26 cellular contexts compared by ENCODE assay signal in genomic region chr4:120731561-120731960, GRCh38.
DNase-seq lines count a peak whose midpoint lies in the region; ATAC-seq and TF ChIP-seq lines count a peak whose summit lies in the region.
"Had no signal": no experiment of that assay in that cellular context is flagged by ENCODE, and none has a peak within 500 bp of the region (broad histone marks: within the 10 kb centered on the region; RNA-seq: fewer than 3 reads in every experiment).

No MANE protein-coding gene starts in this region.

- DNase-seq in 8988T: peak; percentile 7
- DNase-seq in GM04503 (ENCODE audit: low read depth): peak; percentile 38
- DNase-seq in astrocyte of the hippocampus (ENCODE audit: low read depth, low spot score): peak; percentile 64
- peak; percentile 25 for DNase-seq in kidney epithelial cell (ENCODE audit: low read depth)
- DNase-seq in activated naive CD4-positive, alpha-beta T cell treated with anti-CD3 and anti-CD28 coated beads, Interleukin-2, amount 50 U/mL, for 72 hours (ENCODE audit: low spot score in 2 of 2): no peak
- DNase-seq in NCI-H2107 treated with DMSO at 0.1 percent for 48 hours (lab: John Stamatoyannopoulos, UW; ENCODE audit: unreplicated experiment): no peak
- DNase-seq: activated CD8-positive, alpha-beta T cell treated with anti-CD3 and anti-CD28 coated beads, Interleukin-2, amount 10 ng/mL, durations not matched to agents 7 days and 5 days; activated naive CD8-positive, alpha-beta T cell treated with anti-CD3 and anti-CD28 coated beads for 36 hours; activated T-cell treated with anti-CD3 and anti-CD28 coated beads, Interleukin-2, amount 50 U/mL, for 48 hours; brain microvascular endothelial cell; CD4-positive, alpha-beta T cell; DMS79; esophagus squamous epithelium; H9; kidney; MV-4-11; NCI-H1930; NCI-H526; SJCRH30; stimulated activated CD4-positive, alpha-beta T cell treated with anti-CD3 and anti-CD28 coated beads, Interleukin-12 subunit alpha, Interleukin-12 subunit beta, amount 100 ng/mL, for 4 hours; T-helper 17 cell had no signal

- no peak overlapping the region for H3K4me3 ChIP-seq in kidney epithelial cell (ENCODE audit: low read depth, low read length)
- H3K4me3 ChIP-seq: esophagus squamous epithelium, hepatocyte, SJCRH30, thoracic aorta had no signal

- TF ChIP-seq CTCF in kidney epithelial cell (IDR thresholded peaks at IDR 0.05; ENCODE audit: insufficient read depth, low read length, poor library complexity, severe bottlenecking): no peak

- H3K27ac Mint-ChIP-seq in activated naive CD4-positive, alpha-beta T cell treated with anti-CD3 and anti-CD28 coated beads, Interleukin-2, amount 50 U/mL, for 72 hours: no peak overlapping the region
- H3K27ac Mint-ChIP-seq: activated CD8-positive, alpha-beta T cell treated with anti-CD3 and anti-CD28 coated beads, Interleukin-2, amount 10 ng/mL, durations not matched to agents 7 days and 5 days; activated naive CD8-positive, alpha-beta T cell treated with anti-CD3 and anti-CD28 coated beads for 36 hours; CD4-positive, alpha-beta T cell; T-helper 17 cell had no signal

- no peaks in the 10 kb centered on the region for H3K36me3 ChIP-seq in kidney epithelial cell (ENCODE audit: control insufficient read depth, insufficient read depth, low read length)
- H3K36me3 ChIP-seq: brain microvascular endothelial cell, esophagus squamous epithelium, SJCRH30, thoracic aorta had no signal

- no peaks in the 10 kb centered on the region for H3K9me3 Mint-ChIP-seq in activated naive CD4-positive, alpha-beta T cell treated with anti-CD3 and anti-CD28 coated beads, Interleukin-2, amount 50 U/mL, for 72 hours
- H3K9me3 Mint-ChIP-seq: activated naive CD8-positive, alpha-beta T cell treated with anti-CD3 and anti-CD28 coated beads for 36 hours; CD4-positive, alpha-beta T cell; H9; neural crest cell had no signal

- no peak for ATAC-seq in activated naive CD4-positive, alpha-beta T cell treated with anti-CD3 and anti-CD28 coated beads, Interleukin-2, amount 50 U/mL, for 72 hours
- ATAC-seq in GM18520 (IDR thresholded peaks at IDR 0.05; ENCODE audit: unreplicated experiment) (no peak), GM19395 (IDR thresholded peaks at IDR 0.05; ENCODE audit: unreplicated experiment) (no peak)
- ATAC-seq: activated CD8-positive, alpha-beta T cell treated with anti-CD3 and anti-CD28 coated beads, Interleukin-2, amount 10 ng/mL, durations not matched to agents 7 days and 5 days; T-helper 17 cell had no signal

- no peaks in the 10 kb centered on the region for H3K36me3 Mint-ChIP-seq in activated naive CD4-positive, alpha-beta T cell treated with anti-CD3 and anti-CD28 coated beads, Interleukin-2, amount 50 U/mL, for 72 hours
- H3K36me3 Mint-ChIP-seq: activated naive CD8-positive, alpha-beta T cell treated with anti-CD3 and anti-CD28 coated beads for 36 hours had no signal

- H3K27me3 ChIP-seq in kidney epithelial cell (ENCODE audit: control insufficient read depth, insufficient read depth, low read length): no peaks in the 10 kb centered on the region
- H3K27me3 ChIP-seq: brain microvascular endothelial cell, esophagus squamous epithelium, hepatocyte, SJCRH30 had no signal

Comparison
In these comparisons a context has a peak if more than half of its experiments do, and no peak if none do; other contexts are left out.
1. DNase-seq: peak in 8988T (single experiment), GM04503 (single experiment), astrocyte of the hippocampus (single experiment) and kidney epithelial cell (single experiment); none in activated naive CD4-positive, alpha-beta T cell treated with anti-CD3 and anti-CD28 coated beads, Interleukin-2, amount 50 U/mL, for 72 hours (0 of 2) and NCI-H2107 treated with DMSO at 0.1 percent for 48 hours (single experiment).